Comparison of ENCODE assay signal across 8 cellular contexts in genomic region chr12:120437735-120438494, GRCh38. TPM values are rescaled to one million over a fixed set of nuclear protein-coding genes. Genes with fewer than 3 reads are reported as not detected.
DNase-seq lines count a peak whose midpoint lies in the region; ATAC-seq and TF ChIP-seq lines count a peak whose summit lies in the region.

COX6A1 (plus strand) TSS chr12:120438113; CDS start chr12:120438127, 14 bp downstream.

- no peak within 1 kb of the TSS for H2BK5ac ChIP-seq in trophoblast cell (ENCODE audit: low read depth, low read length, poor library complexity)

- H3K9me3 Mint-ChIP-seq in activated naive CD8-positive, alpha-beta T cell treated with anti-CD3 and anti-CD28 coated beads, Interleukin-2, amount 50 U/mL, for 24 hours, result no peaks in the 10 kb centered on the region

- H2BK120ac ChIP-seq in trophoblast cell (ENCODE audit: insufficient read depth, low read length, poor library complexity), result peak within 1 kb of the TSS; percentile 39

- peak within 1 kb of the TSS; percentile 90 for H3K4ac ChIP-seq in trophoblast cell (ENCODE audit: low read depth, low read length)

- TF ChIP-seq EP300 in transverse colon (IDR thresholded peaks at IDR 0.05; ENCODE audit: low read depth), result no peak

- H3K36me3 ChIP-seq in cardiac muscle cell, result peaks cover 19% of the 10 kb centered on the region
- H3K36me3 ChIP-seq in trophoblast cell (ENCODE audit: control insufficient read depth in 1 of 2, insufficient read depth in 2 of 2, low read length in 2 of 2), result peaks cover 13% of the 10 kb centered on the region in 2 experiments
- peaks cover 0 to 7% (median 0%) of the 10 kb centered on the region in 4 donors for H3K36me3 ChIP-seq in transverse colon

- H3K4me3 ChIP-seq in cardiac muscle cell, result peak within 1 kb of the TSS; percentile 74
- peak within 1 kb of the TSS; percentile 95 for H3K4me3 ChIP-seq in trophoblast cell (ENCODE audit: low read depth, low read length)
- peak within 1 kb of the TSS; percentile 69 to 94 (median 83) for H3K4me3 ChIP-seq in transverse colon

- peak; percentile 99 for DNase-seq in NCI-H1417 treated with DMSO at 0.1 percent for 48 hours (lab: John Stamatoyannopoulos, UW)
- DNase-seq in SW480 (ENCODE audit: low spot score), result peak; percentile 99
- peak; percentile 97 for DNase-seq in activated naive CD8-positive, alpha-beta T cell treated with anti-CD3 and anti-CD28 coated beads, Interleukin-2, amount 50 U/mL, for 24 hours
- DNase-seq in cardiac muscle cell (ENCODE audit: low read depth in 1 of 2, low spot score in 1 of 2), result peak; percentile 98 to 99
- peak; percentile 99 to 100 for DNase-seq in trophoblast cell
- peak; percentile 98 for DNase-seq in transverse colon

- intact Hi-C loops in transverse colon (cut with DNase I; ENCODE audit: low total_unique reads), result no loop called here

- peak within 1 kb of the TSS; percentile 75 for H3K27ac ChIP-seq in cardiac muscle cell
- H3K27ac ChIP-seq in trophoblast cell (ENCODE audit: low read depth, low read length), result peak within 1 kb of the TSS; percentile 60
- peak within 1 kb of the TSS; percentile 90 to 92 (median 92) for H3K27ac ChIP-seq in transverse colon

- H3K14ac ChIP-seq in trophoblast cell (ENCODE audit: low read length), result peak within 1 kb of the TSS; percentile 74

- H4K91ac ChIP-seq in trophoblast cell (ENCODE audit: low read depth, low read length), result peak within 1 kb of the TSS; percentile 53

- H2BK12ac ChIP-seq in trophoblast cell (ENCODE audit: low read length), result no peak within 1 kb of the TSS

- in situ Hi-C loops in transverse colon (cut with MboI; ENCODE audit: low pct_ligation_motif_present in 1 of 4, low pct_unique_long_range_greater_than_20kb in 1 of 4, low sequenced_read_pairs in 3 of 4), result loop anchor here in 2 of 4 donors (10.0 kb wide), 2 partner anchors 83 to 113 kb away; partner anchors contain the start of gene PLA2G1B (in 1 of the 2)

- no peak within 1 kb of the TSS for H3K23ac ChIP-seq in trophoblast cell (ENCODE audit: low read length)

- peaks cover 26% of the 10 kb centered on the region for H3K4me1 Mint-ChIP-seq in activated naive CD8-positive, alpha-beta T cell treated with anti-CD3 and anti-CD28 coated beads, Interleukin-2, amount 50 U/mL, for 24 hours

- H3K27me3 ChIP-seq in cardiac muscle cell, result no peaks in the 10 kb centered on the region
- no peaks in the 10 kb centered on the region for H3K27me3 ChIP-seq in trophoblast cell (ENCODE audit: insufficient read depth, low read length)
- no peaks in the 10 kb centered on the region for H3K27me3 ChIP-seq in transverse colon

- TF ChIP-seq POLR2A in transverse colon (IDR thresholded peaks at IDR 0.05), result peak; percentile 89

- peak; percentile 97 for ATAC-seq in HG02763 (IDR thresholded peaks at IDR 0.05; ENCODE audit: unreplicated experiment)
- ATAC-seq in activated naive CD8-positive, alpha-beta T cell treated with anti-CD3 and anti-CD28 coated beads, Interleukin-2, amount 50 U/mL, for 24 hours, result peak; percentile 98

- peaks cover 8% of the 10 kb centered on the region for H3K79me2 ChIP-seq in trophoblast cell (ENCODE audit: control insufficient read depth, insufficient read depth, low read length, poor library complexity)

- H3K36me3 Mint-ChIP-seq in activated naive CD8-positive, alpha-beta T cell treated with anti-CD3 and anti-CD28 coated beads, Interleukin-2, amount 50 U/mL, for 24 hours (ENCODE audit: low read depth), result peaks cover 27% of the 10 kb centered on the region

- H3K27ac Mint-ChIP-seq in activated naive CD8-positive, alpha-beta T cell treated with anti-CD3 and anti-CD28 coated beads, Interleukin-2, amount 50 U/mL, for 24 hours, result peak within 1 kb of the TSS; percentile 92

- TF ChIP-seq CTCF in GM12874 (IDR thresholded peaks at IDR 0.05; ENCODE audit: insufficient read depth, low read depth, low read length) (0 out of 2 replicates have a peak, but pooled peaks have one; percentile 14), cardiac muscle cell (IDR thresholded peaks at IDR 0.05; ENCODE audit: low read depth, low read length) (no peak), transverse colon (IDR thresholded peaks at IDR 0.05) (peak in 1 of 5 experiments; percentile 12)

- H2AK5ac ChIP-seq in trophoblast cell (ENCODE audit: low read length), result peak within 1 kb of the TSS; percentile 57

- peaks cover 6% of the 10 kb centered on the region for H3K4me1 ChIP-seq in cardiac muscle cell (ENCODE audit: low read depth)
- H3K4me1 ChIP-seq in trophoblast cell (ENCODE audit: control insufficient read depth in 1 of 2, insufficient read depth in 2 of 2, low read length in 2 of 2), result peaks cover 2 to 8% of the 10 kb centered on the region in 2 experiments
- peaks cover 11 to 20% (median 13%) of the 10 kb centered on the region in 4 donors for H3K4me1 ChIP-seq in transverse colon

- peak within 1 kb of the TSS; percentile 92 for H3K4me3 Mint-ChIP-seq in activated naive CD8-positive, alpha-beta T cell treated with anti-CD3 and anti-CD28 coated beads, Interleukin-2, amount 50 U/mL, for 24 hours

- H3K9me3 ChIP-seq in cardiac muscle cell (ENCODE audit: low read depth) (no peaks in the 10 kb centered on the region), trophoblast cell (ENCODE audit: insufficient read depth, low read depth, low read length) (no peaks in the 10 kb centered on the region), transverse colon (no peaks in the 10 kb centered on the region)

- H3K27me3 Mint-ChIP-seq in activated naive CD8-positive, alpha-beta T cell treated with anti-CD3 and anti-CD28 coated beads, Interleukin-2, amount 50 U/mL, for 24 hours, result peaks cover 3% of the 10 kb centered on the region

- H3K9ac ChIP-seq in trophoblast cell (ENCODE audit: low read length), result peak within 1 kb of the TSS; percentile 93

- peak within 1 kb of the TSS; percentile 78 for H4K12ac ChIP-seq in trophoblast cell (ENCODE audit: low read depth, low read length)

- peaks cover 5% of the 10 kb centered on the region for H3K79me1 ChIP-seq in trophoblast cell (ENCODE audit: low read length)

- peak within 1 kb of the TSS; percentile 85 for H4K8ac ChIP-seq in trophoblast cell (ENCODE audit: low read depth, low read length)

- H2AFZ ChIP-seq in trophoblast cell (ENCODE audit: insufficient read depth, low read length, poor library complexity), result peak within 1 kb of the TSS; percentile 82

- WGBS in trophoblast cell (ENCODE audit: extremely low coverage, insufficient coverage, insufficient read length), result no CpG with 5 or more reads among the region's 59 CpGs
- 0 to 1% methylated on average over 15 to 48 of the region's 59 CpGs for WGBS in transverse colon (ENCODE audit: low coverage in 1 of 2), 2 donors

- H3K4me2 ChIP-seq in trophoblast cell (ENCODE audit: low read length), result peak within 1 kb of the TSS; percentile 98

- peak within 1 kb of the TSS; percentile 60 for H3K18ac ChIP-seq in trophoblast cell (ENCODE audit: low read length)

RNA-seq across cellular contexts. Expression of gene COX6A1, which starts in this region (rescaled TPM):
- total RNA-seq in cardiac muscle cell (759 and 1,227 TPM in 2 replicates), transverse colon (1,000 to 10,000 TPM in 2 of 4 donors, 100 to 1,000 TPM in 2; 469 to 1,865 (median 1,048) TPM)
- 1,076 and 1,511 TPM in 2 replicates for polyA plus RNA-seq in cardiac muscle cell
- polyA plus RNA-seq in trophoblast cell (2013), result 832 and 878 TPM in 2 replicates

Comparison
In these comparisons a context has a peak if more than half of its experiments do, and no peak if none do; other contexts are left out.
1. Peak in every context shown above with its lines: DNase-seq, ATAC-seq, H3K4me3 ChIP-seq and H3K27ac ChIP-seq.